ENCODE assay signal across 8 cellular contexts in the genomic region with DNA sequence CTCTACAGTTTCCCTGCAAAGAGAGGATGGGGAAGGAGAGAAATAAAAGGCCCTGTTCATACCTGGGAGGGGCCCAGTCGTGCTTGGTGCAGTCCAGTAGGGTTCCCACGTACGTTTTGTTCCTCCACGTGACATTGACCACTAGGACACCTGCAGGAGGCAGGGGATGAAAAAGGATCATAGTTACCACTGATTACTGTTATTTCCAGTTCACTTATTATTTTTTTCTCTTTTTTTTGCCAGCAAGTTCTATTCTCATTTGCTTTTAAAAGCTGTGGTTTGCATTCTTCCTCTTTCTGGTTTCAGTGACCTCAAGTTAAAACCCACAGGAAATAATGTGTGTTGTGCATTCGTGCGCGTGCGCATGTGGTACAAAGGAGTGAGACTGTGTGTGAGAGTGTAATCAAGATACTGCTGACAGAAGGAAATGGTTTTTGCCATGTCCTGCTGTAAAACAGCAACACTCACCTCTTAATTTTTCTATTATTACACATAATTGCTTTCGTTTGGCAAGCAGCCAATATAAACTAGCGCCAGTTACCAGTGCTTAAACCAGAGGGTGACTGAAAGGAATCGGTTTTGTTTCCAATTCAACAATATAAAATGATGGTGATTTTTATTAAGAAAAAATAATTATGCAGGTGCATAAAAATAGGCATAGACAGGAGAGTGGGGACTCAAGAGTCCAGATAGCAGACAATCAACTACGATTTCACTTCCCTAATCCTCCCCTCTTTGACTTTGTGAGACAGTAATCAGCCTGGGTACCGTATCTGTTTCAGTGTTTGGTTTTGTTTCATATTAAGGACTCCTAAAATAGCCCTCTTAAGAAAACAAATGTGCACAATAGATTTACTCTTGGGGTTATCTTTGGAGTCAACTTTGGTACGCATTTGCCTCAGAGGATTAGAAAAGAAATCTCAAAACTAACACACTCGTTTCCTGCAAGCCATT.
DNase-seq lines count a peak whose midpoint lies in the region; ATAC-seq lines count a peak whose summit lies in the region.

No MANE protein-coding gene starts in this region.

- peaks cover 38 to 72% of the 10 kb centered on the region in 2 donors for H3K4me1 Mint-ChIP-seq in stimulated activated naive B cell treated with anti-CD40 and anti-IgM and Interleukin-4, amounts not matched to agents 10 μg/mL and 1 μg/mL and 100 μg/mL, for 72 hours

- H3K36me3 Mint-ChIP-seq in stimulated activated naive B cell treated with anti-CD40 and anti-IgM and Interleukin-4, amounts not matched to agents 10 μg/mL and 1 μg/mL and 100 μg/mL, for 72 hours: peaks cover 9 to 23% of the 10 kb centered on the region in 2 donors

- ATAC-seq in GM19043 (IDR thresholded peaks at IDR 0.05; ENCODE audit: low read depth, unreplicated experiment): peak; percentile 71
- ATAC-seq in HG03196 (IDR thresholded peaks at IDR 0.05; ENCODE audit: unreplicated experiment): peak; percentile 82
- peak; percentile 80 to 81 for ATAC-seq in stimulated activated naive B cell treated with anti-CD40 and anti-IgM and Interleukin-4, amounts not matched to agents 10 μg/mL and 1 μg/mL and 100 μg/mL, for 72 hours (replicated peaks)

- H3K27ac Mint-ChIP-seq in stimulated activated naive B cell treated with anti-CD40 and anti-IgM and Interleukin-4, amounts not matched to agents 10 μg/mL and 1 μg/mL and 100 μg/mL, for 72 hours: peak overlapping the region; percentile 80

- peak; percentile 79 for DNase-seq in AG08396 (ENCODE audit: low spot score)
- peak; percentile 12 for DNase-seq in NCI-H510A (lab: John Stamatoyannopoulos, UW)
- peak; percentile 19 to 28 for DNase-seq in activated CD4-positive, alpha-beta T cell treated with anti-CD3 and anti-CD28 coated beads, Interleukin-2, amount 50 U/mL, for 4 hours
- DNase-seq in effector CD4-positive, alpha-beta T cell: peak; percentile 10
- DNase-seq in mucosa of gallbladder (ENCODE audit: low spot score): peak; percentile 84
- peak; percentile 86 for DNase-seq in stimulated activated naive B cell treated with anti-CD40 and anti-IgM and Interleukin-4, amounts not matched to agents 10 μg/mL and 1 μg/mL and 100 μg/mL, for 72 hours

- no peaks in the 10 kb centered on the region for H3K9me3 Mint-ChIP-seq in stimulated activated naive B cell treated with anti-CD40 and anti-IgM and Interleukin-4, amounts not matched to agents 10 μg/mL and 1 μg/mL and 100 μg/mL, for 72 hours

- H3K4me3 Mint-ChIP-seq in stimulated activated naive B cell treated with anti-CD40 and anti-IgM and Interleukin-4, amounts not matched to agents 10 μg/mL and 1 μg/mL and 100 μg/mL, for 72 hours: peak overlapping the region; percentile 40 to 62

- H3K27me3 Mint-ChIP-seq in stimulated activated naive B cell treated with anti-CD40 and anti-IgM and Interleukin-4, amounts not matched to agents 10 μg/mL and 1 μg/mL and 100 μg/mL, for 72 hours: peaks cover 0 to 8% of the 10 kb centered on the region in 2 donors

Comparison
In these comparisons a context has a peak if more than half of its experiments do, and no peak if none do; other contexts are left out.
1. Peak in every context shown above with its lines: DNase-seq and ATAC-seq.
2. DNase-seq: peak in every context shown above with its lines; median percentile 86 in stimulated activated naive B cell treated with anti-CD40 and anti-IgM and Interleukin-4, amounts not matched to agents 10 μg/mL and 1 μg/mL and 100 μg/mL, for 72 hours; 84 in mucosa of gallbladder; 79 in AG08396; 24 in activated CD4-positive, alpha-beta T cell treated with anti-CD3 and anti-CD28 coated beads, Interleukin-2, amount 50 U/mL, for 4 hours; 12 in NCI-H510A; 10 in effector CD4-positive, alpha-beta T cell.